ENCODE assay signal across 21 cellular contexts in the genomic region with DNA sequence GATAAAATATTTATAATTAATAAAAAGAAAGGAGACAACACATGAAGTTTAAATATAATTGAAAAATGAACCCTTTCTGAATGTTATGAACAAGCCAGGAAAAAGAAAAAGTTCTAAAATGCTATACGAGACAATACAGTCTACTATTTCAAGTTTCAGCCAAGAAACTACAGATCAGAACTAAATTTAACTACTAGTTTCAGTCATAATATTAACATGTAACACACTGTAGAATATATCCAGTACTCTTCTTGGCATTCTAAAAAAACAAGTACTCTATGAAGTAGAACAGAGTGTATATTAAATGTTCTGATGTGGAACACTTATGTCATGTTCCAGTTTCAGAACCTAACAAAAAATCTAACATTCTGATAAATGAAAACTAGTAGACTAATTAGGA.
"Had no signal": no experiment of that assay in that cellular context is flagged by ENCODE, and none has a peak within 500 bp of the region (broad histone marks: within the 10 kb centered on the region; RNA-seq: fewer than 3 reads in every experiment).

No MANE protein-coding gene starts in this region.

- H3K9ac ChIP-seq: neural progenitor cell had no signal

- H3K4me2 ChIP-seq: neural progenitor cell had no signal

- H3K27ac ChIP-seq: colonic mucosa, gastroesophageal sphincter, left ventricle myocardium inferior, lower lobe of right lung, neural progenitor cell, ovary had no signal

- H2AFZ ChIP-seq: neural progenitor cell had no signal

- H3K4me1 ChIP-seq: colonic mucosa, left ventricle myocardium inferior, lower lobe of right lung, neural progenitor cell had no signal

- ATAC-seq: gastroesophageal sphincter; left cardiac atrium; lower lobe of right lung; natural killer cell treated with Interleukin-12 subunit alpha and Interleukin-12 subunit beta and Interleukin-15 and Interleukin-18, amount 100 ng/mL, for 72 hours; right cardiac atrium; stimulated activated effector memory CD8-positive, alpha-beta T cell treated with anti-CD3 and anti-CD28 coated beads, Interleukin-12 subunit alpha, Interleukin-12 subunit beta, amount 100 ng/mL, for 72 hours; stimulated activated naive CD8-positive, alpha-beta T cell treated with anti-CD3 and anti-CD28 coated beads, Interleukin-15, Interleukin-2, amounts not matched to agents 100 U/mL and 50 U/mL, for 24 hours had no signal

- H3K4me3 ChIP-seq: colonic mucosa, gastroesophageal sphincter, left ventricle myocardium inferior, lower lobe of right lung, neural progenitor cell, ovary, transverse colon had no signal

- H3K36me3 ChIP-seq: colonic mucosa, gastroesophageal sphincter, left ventricle myocardium inferior, lower lobe of right lung, neural progenitor cell, ovary, transverse colon had no signal

- DNase-seq: colonic mucosa; effector CD4-positive, alpha-beta T cell; endodermal cell; erythroblast; glutamatergic neuron; immature natural killer cell; kidney; left cardiac atrium; left ventricle myocardium inferior; lower lobe of right lung; nucleus accumbens; ovary; stimulated activated CD4-positive, alpha-beta T cell treated with anti-CD3 and anti-CD28 coated beads, Interleukin-4, amount 100 ng/mL, for 1 hour; stimulated activated CD8-positive, alpha-beta memory T cell treated with anti-CD3 and anti-CD28 coated beads, Interleukin-4, amount 100 ng/mL, for 48 hours; stimulated activated naive CD8-positive, alpha-beta T cell treated with anti-CD3 and anti-CD28 coated beads, Interleukin-15, Interleukin-2, amounts not matched to agents 100 U/mL and 50 U/mL, for 24 hours; transverse colon had no signal

- H3K9me3 ChIP-seq: colonic mucosa, gastroesophageal sphincter, left ventricle myocardium inferior, lower lobe of right lung, ovary, transverse colon had no signal

- H3K27me3 ChIP-seq: colonic mucosa, gastroesophageal sphincter, neural progenitor cell, ovary, transverse colon had no signal
